31 cellular contexts compared by ENCODE assay signal in genomic region chr16:27684047-27684446, GRCh38.
"Had no signal": no experiment of that assay in that cellular context is flagged by ENCODE, and none has a peak within 500 bp of the region (broad histone marks: within the 10 kb centered on the region; RNA-seq: fewer than 3 reads in every experiment).

No MANE protein-coding gene starts in this region.

- H3K36me3 ChIP-seq: cardiac muscle cell had no signal

- FAIRE-seq: bronchial epithelial cell, TTC549 had no signal

- ATAC-seq: activated CD4-positive, alpha-beta T cell treated with anti-CD3 and anti-CD28 coated beads for 36 hours; activated CD4-positive, CD25-positive, alpha-beta regulatory T cell treated with anti-CD3 and anti-CD28 coated beads, Interleukin-2, amount 50 U/mL, for 24 hours; activated CD8-positive, alpha-beta memory T cell treated with anti-CD3 and anti-CD28 coated beads, Interleukin-2, amount 10 ng/mL, durations not matched to agents 7 days and 5 days; activated CD8-positive, alpha-beta T cell treated with anti-CD3 and anti-CD28 coated beads, Interleukin-2, amount 10 ng/mL, durations not matched to agents 7 days and 5 days; activated naive CD8-positive, alpha-beta T cell treated with anti-CD3 and anti-CD28 coated beads, Interleukin-2, amount 50 U/mL, for 24 hours had no signal

- H3K27ac ChIP-seq: ascending aorta, cardiac muscle cell, VCaP had no signal

- H3K9me3 ChIP-seq: ascending aorta had no signal

- H3K27me3 ChIP-seq: ascending aorta, cardiac muscle cell had no signal

- H3K4me3 ChIP-seq: ascending aorta, cardiac muscle cell had no signal

- DNase-seq: activated B cell treated with CpG ODN at 0.5 μM for 24 hours; activated CD4-positive, alpha-beta memory T cell treated with anti-CD3 and anti-CD28 coated beads, Interleukin-2, amount 10 ng/mL, durations not matched to agents 7 days and 5 days; activated CD4-positive, alpha-beta T cell treated with anti-CD3 and anti-CD28 coated beads for 1 hour; activated CD4-positive, alpha-beta T cell treated with anti-CD3 and anti-CD28 coated beads for 36 hours; activated CD4-positive, alpha-beta T cell treated with anti-CD3 and anti-CD28 coated beads for 48 hours; activated CD4-positive, alpha-beta T cell treated with anti-CD3 and anti-CD28 coated beads, Interleukin-2, amount 10 ng/mL, durations not matched to agents 7 days and 5 days; activated CD4-positive, alpha-beta T cell treated with anti-CD3 and anti-CD28 coated beads, Interleukin-2, amount 50 U/mL, for 48 hours; activated CD8-positive, alpha-beta memory T cell treated with anti-CD3 and anti-CD28 coated beads for 24 hours; activated CD8-positive, alpha-beta memory T cell treated with anti-CD3 and anti-CD28 coated beads, Interleukin-2, amount 10 ng/mL, durations not matched to agents 7 days and 5 days; activated CD8-positive, alpha-beta memory T cell treated with anti-CD3 and anti-CD28 coated beads, Interleukin-2, amount 50 U/mL, for 48 hours; activated CD8-positive, alpha-beta T cell treated with anti-CD3 and anti-CD28 coated beads, Interleukin-2, amount 10 ng/mL, durations not matched to agents 7 days and 5 days; activated effector memory CD4-positive, alpha-beta T cell treated with Interleukin-2 at 50 U/mL for 16 hours; activated gamma-delta T cell; activated naive CD4-positive, alpha-beta T cell treated with anti-CD3 and anti-CD28 coated beads, Interleukin-2, amount 10 ng/mL, durations not matched to agents 7 days and 5 days; activated naive CD4-positive, alpha-beta T cell treated with Interleukin-2 at 50 U/mL for 16 hours; activated naive CD8-positive, alpha-beta T cell treated with anti-CD3 and anti-CD28 coated beads, Interleukin-2, amount 10 ng/mL, durations not matched to agents 7 days and 5 days; activated naive CD8-positive, alpha-beta T cell treated with anti-CD3 and anti-CD28 coated beads, Interleukin-2, amount 50 U/mL, for 24 hours; activated T-cell treated with anti-CD3 and anti-CD28 coated beads, Interleukin-2, amount 50 U/mL, for 24 hours; activated T-cell treated with anti-CD3 and anti-CD28 coated beads, Interleukin-2, amount 50 U/mL, for 48 hours; amygdala; anterior cingulate cortex; caudate nucleus; cerebellar nuclear complex; T-helper 2 cell; T-helper 9 cell had no signal

- H3K4me1 ChIP-seq: ascending aorta had no signal
